8 cellular contexts compared by ENCODE assay signal in genomic region chr17:9644910-9645751, GRCh38. TPM values are rescaled to one million over a fixed set of nuclear protein-coding genes. Genes with fewer than 3 reads are reported as not detected.
DNase-seq lines count a peak whose midpoint lies in the region; ATAC-seq and TF ChIP-seq lines count a peak whose summit lies in the region.

USP43 (plus strand) TSS chr17:9645517; CDS start chr17:9645633, 116 bp downstream.

- DNase-seq in DMS53 (lab: John Stamatoyannopoulos, UW) = peak; percentile 93
- DNase-seq in HFFc6 = no peak
- peak; percentile 72 for DNase-seq in ecto neural progenitor cell (ENCODE audit: low spot score)
- no peak for DNase-seq in tibial nerve (ENCODE audit: low spot score in 2 of 2)

- peak within 1 kb of the TSS; percentile 62; the same call in 1 of the 2 replicates for H3K4me3 Mint-ChIP-seq in HFFc6

- peaks cover 14% of the 10 kb centered on the region for H3K9me3 Mint-ChIP-seq in HFFc6

- no peaks in the 10 kb centered on the region for H3K36me3 ChIP-seq in tibial nerve

- ATAC-seq in SK-N-SH treated with all-trans-retinoic acid at 6 μM for 48 hours = peak; percentile 68
- ATAC-seq in HG03045 (IDR thresholded peaks at IDR 0.05; ENCODE audit: unreplicated experiment) = no peak
- ATAC-seq in HG02798 (IDR thresholded peaks at IDR 0.05; ENCODE audit: poor library complexity, unreplicated experiment) = no peak

- H3K27me3 Mint-ChIP-seq in HFFc6 (ENCODE audit: insufficient read depth) = peaks cover 4% of the 10 kb centered on the region

- H3K9me3 ChIP-seq in mononuclear cell (ENCODE audit: low read depth, low read length) (no peaks in the 10 kb centered on the region), tibial nerve (no peaks in the 10 kb centered on the region)

- 0 to 2% methylated on average over 10 to 37 of the region's 72 CpGs for WGBS in tibial nerve, 2 donors

- no peak within 1 kb of the TSS for H3K27ac Mint-ChIP-seq in HFFc6

- H3K4me3 ChIP-seq in mononuclear cell (ENCODE audit: low read length) = peak within 1 kb of the TSS; percentile 31
- H3K4me3 ChIP-seq in tibial nerve = peak within 1 kb of the TSS; percentile 5 to 51 (median 37)

- H3K36me3 Mint-ChIP-seq in HFFc6 (ENCODE audit: low read depth) = peaks cover 5% of the 10 kb centered on the region

- H3K4me1 ChIP-seq in mononuclear cell (ENCODE audit: insufficient read depth, low read length) (peaks cover 18% of the 10 kb centered on the region), tibial nerve (peaks cover 0 to 22% (median 4%) of the 10 kb centered on the region in 4 donors)

- H3K4me1 Mint-ChIP-seq in HFFc6 (ENCODE audit: low read depth) = peaks cover 12% of the 10 kb centered on the region

- H3K27ac ChIP-seq in tibial nerve = peak within 1 kb of the TSS in 1 of 4 donors; percentile 74

- no peak for TF ChIP-seq EP300 in tibial nerve (IDR thresholded peaks at IDR 0.05)

- no peak for TF ChIP-seq CTCF in HFFc6 (IDR thresholded peaks at IDR 0.05)
- TF ChIP-seq CTCF in tibial nerve (IDR thresholded peaks at IDR 0.05) = no peak

- TF ChIP-seq POLR2A in tibial nerve (IDR thresholded peaks at IDR 0.05) = no peak

- H3K27me3 ChIP-seq in mononuclear cell (ENCODE audit: insufficient read depth, low read length) (peaks cover 26% of the 10 kb centered on the region), tibial nerve (peaks cover 0 to 42% of the 10 kb centered on the region in 2 donors)

TF ChIP-seq in SK-N-SH treated with all-trans-retinoic acid at 6 μM for 48 hours, 23 proteins besides CTCF, POLR2A, EP300 and RAD21:
- TF ChIP-seq ZC3H10 (CRISPR knock-in tag; IDR thresholded peaks at IDR 0.05) (no peak), CSDC2 (CRISPR knock-in tag; IDR thresholded peaks at IDR 0.05) (no peak), SNAI2 (CRISPR knock-in tag; IDR thresholded peaks at IDR 0.05) (no peak), TOX (CRISPR knock-in tag; IDR thresholded peaks at IDR 0.05; ENCODE audit: borderline replicate concordance) (no peak), RARB (CRISPR knock-in tag; IDR thresholded peaks at IDR 0.05) (no peak), OSR1 (CRISPR knock-in tag; IDR thresholded peaks at IDR 0.05) (no peak), ZNF70 (CRISPR knock-in tag; IDR thresholded peaks at IDR 0.05) (no peak), ZNF565 (CRISPR knock-in tag; conservative IDR thresholded peaks at IDR 0.05; ENCODE audit: low read depth) (no peak), PPARA (CRISPR knock-in tag; IDR thresholded peaks at IDR 0.05; ENCODE audit: borderline replicate concordance) (no peak), BACH2 (CRISPR knock-in tag; IDR thresholded peaks at IDR 0.05; ENCODE audit: borderline replicate concordance) (no peak)
- TF ChIP-seq, protein P1, sequence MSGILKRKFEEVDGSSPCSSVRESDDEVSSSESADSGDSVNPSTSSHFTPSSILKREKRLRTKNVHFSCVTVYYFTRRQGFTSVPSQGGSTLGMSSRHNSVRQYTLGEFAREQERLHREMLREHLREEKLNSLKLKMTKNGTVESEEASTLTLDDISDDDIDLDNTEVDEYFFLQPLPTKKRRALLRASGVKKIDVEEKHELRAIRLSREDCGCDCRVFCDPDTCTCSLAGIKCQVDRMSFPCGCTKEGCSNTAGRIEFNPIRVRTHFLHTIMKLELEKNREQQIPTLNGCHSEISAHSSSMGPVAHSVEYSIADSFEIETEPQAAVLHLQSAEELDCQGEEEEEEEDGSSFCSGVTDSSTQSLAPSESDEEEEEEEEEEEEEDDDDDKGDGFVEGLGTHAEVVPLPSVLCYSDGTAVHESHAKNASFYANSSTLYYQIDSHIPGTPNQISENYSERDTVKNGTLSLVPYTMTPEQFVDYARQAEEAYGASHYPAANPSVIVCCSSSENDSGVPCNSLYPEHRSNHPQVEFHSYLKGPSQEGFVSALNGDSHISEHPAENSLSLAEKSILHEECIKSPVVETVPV (CRISPR knock-in tag; IDR thresholded peaks at IDR 0.05) = no peak
- TF ChIP-seq, protein P2, sequence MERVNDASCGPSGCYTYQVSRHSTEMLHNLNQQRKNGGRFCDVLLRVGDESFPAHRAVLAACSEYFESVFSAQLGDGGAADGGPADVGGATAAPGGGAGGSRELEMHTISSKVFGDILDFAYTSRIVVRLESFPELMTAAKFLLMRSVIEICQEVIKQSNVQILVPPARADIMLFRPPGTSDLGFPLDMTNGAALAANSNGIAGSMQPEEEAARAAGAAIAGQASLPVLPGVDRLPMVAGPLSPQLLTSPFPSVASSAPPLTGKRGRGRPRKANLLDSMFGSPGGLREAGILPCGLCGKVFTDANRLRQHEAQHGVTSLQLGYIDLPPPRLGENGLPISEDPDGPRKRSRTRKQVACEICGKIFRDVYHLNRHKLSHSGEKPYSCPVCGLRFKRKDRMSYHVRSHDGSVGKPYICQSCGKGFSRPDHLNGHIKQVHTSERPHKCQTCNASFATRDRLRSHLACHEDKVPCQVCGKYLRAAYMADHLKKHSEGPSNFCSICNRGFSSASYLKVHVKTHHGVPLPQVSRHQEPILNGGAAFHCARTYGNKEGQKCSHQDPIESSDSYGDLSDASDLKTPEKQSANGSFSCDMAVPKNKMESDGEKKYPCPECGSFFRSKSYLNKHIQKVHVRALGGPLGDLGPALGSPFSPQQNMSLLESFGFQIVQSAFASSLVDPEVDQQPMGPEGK (CRISPR knock-in tag; IDR thresholded peaks at IDR 0.05; ENCODE audit: borderline replicate concordance) = no peak

RNA-seq across cellular contexts. Expression of gene USP43, which starts in this region (rescaled TPM):
- total RNA-seq in HFFc6 (2021; fragmentation: NEBNext Ultra II Directional; extraction: Animal tissue kit (Norgen Biotek cat#: 25700)) = under 1 TPM in 1 of 6 experiments, not detected in 5; 0.09 TPM
- total RNA-seq in mononuclear cell (0.21 TPM), tibial nerve (under 1 TPM; 0.20 to 0.84 (median 0.26) TPM)

Comparison
In these comparisons a context has a peak if more than half of its experiments do, and no peak if none do; other contexts are left out.
1. DNase-seq: peak in DMS53 (single experiment) and ecto neural progenitor cell (single experiment); none in HFFc6 (single experiment) and tibial nerve (0 of 2).